Comparison of ENCODE assay signal across 33 cellular contexts in the genomic region with DNA sequence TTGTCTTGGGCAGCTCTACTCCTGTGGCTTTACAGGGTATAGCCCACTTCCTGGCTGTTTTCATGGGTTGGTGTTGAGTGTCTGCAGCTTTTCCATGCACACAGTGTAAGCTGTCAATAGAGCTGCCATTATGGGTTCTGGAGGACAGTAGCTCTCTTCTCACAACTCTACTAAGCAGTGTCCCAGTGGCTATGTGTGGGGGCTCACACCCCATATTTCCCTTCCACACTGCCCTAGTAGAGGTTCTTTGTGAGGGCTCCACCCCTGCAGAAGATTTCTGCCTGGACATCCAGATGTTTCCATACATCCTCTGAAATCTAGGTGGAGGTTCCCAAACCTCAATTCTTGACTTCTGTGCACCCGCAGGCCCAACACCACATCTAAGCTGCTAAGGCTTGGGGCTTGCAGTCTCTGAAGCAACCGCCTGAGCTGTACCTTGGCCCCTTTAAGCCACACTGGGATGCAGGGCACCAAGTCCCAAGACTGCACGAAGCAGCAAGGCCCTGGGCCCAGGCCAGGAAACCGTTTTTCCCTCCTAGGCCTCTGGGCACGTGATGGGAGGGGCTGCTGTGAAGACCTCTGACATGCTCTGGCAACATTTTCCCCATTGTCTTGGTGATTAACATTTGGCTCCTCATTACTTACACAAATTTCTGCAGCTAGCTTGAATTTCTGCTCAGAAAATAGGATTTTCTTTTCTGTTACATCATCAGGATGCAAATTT.
"Had no signal": no experiment of that assay in that cellular context is flagged by ENCODE, and none has a peak within 500 bp of the region (broad histone marks: within the 10 kb centered on the region; RNA-seq: fewer than 3 reads in every experiment).

No MANE protein-coding gene starts in this region.

- H3K27me3 Mint-ChIP-seq: memory B cell; naive thymus-derived CD4-positive, alpha-beta T cell; stimulated activated memory B cell treated with anti-CD40 and anti-IgM and Interleukin-4, amounts not matched to agents 10 μg/mL and 1 μg/mL and 100 μg/mL, for 72 hours; stimulated activated naive CD8-positive, alpha-beta T cell treated with anti-CD3 and anti-CD28 coated beads, Interleukin-15, amount 100 ng/mL, for 72 hours had no signal

- H3K4me3 ChIP-seq: left lung, lung, mucosa of descending colon, pancreas, prostate gland, sigmoid colon, smooth muscle cell, testis, thyroid gland, transverse colon, upper lobe of right lung had no signal

- H3K4me2 ChIP-seq: smooth muscle cell had no signal

- H3K27ac Mint-ChIP-seq: immature natural killer cell; memory B cell; naive thymus-derived CD4-positive, alpha-beta T cell; nephron; stimulated activated memory B cell treated with anti-CD40 and anti-IgM and Interleukin-4, amounts not matched to agents 10 μg/mL and 1 μg/mL and 100 μg/mL, for 72 hours; stimulated activated naive CD8-positive, alpha-beta T cell treated with anti-CD3 and anti-CD28 coated beads, Interleukin-15, amount 100 ng/mL, for 72 hours had no signal

- H3K27me3 ChIP-seq: left lung, pancreas, sigmoid colon, testis, thyroid gland, transverse colon, upper lobe of right lung had no signal

- ATAC-seq: left colon; left lung; mucosa of descending colon; naive thymus-derived CD4-positive, alpha-beta T cell; pancreas; right cardiac atrium; stimulated activated memory B cell treated with anti-CD40 and anti-IgM and Interleukin-4, amounts not matched to agents 10 μg/mL and 1 μg/mL and 100 μg/mL, for 72 hours; stimulated activated naive CD8-positive, alpha-beta T cell treated with anti-CD3 and anti-CD28 coated beads, Interleukin-15, amount 100 ng/mL, for 72 hours; upper lobe of right lung had no signal

- FAIRE-seq: islet of Langerhans, kidney, pancreas, urothelium cell line had no signal

- H3K27ac ChIP-seq: left lung, pancreas, prostate gland, sigmoid colon, testis, thyroid gland, transverse colon, upper lobe of right lung had no signal

- H3K4me1 ChIP-seq: testis, upper lobe of right lung had no signal

- H3K4me3 Mint-ChIP-seq: immature natural killer cell; memory B cell; naive thymus-derived CD4-positive, alpha-beta T cell; nephron; neural crest cell; stimulated activated memory B cell treated with anti-CD40 and anti-IgM and Interleukin-4, amounts not matched to agents 10 μg/mL and 1 μg/mL and 100 μg/mL, for 72 hours; stimulated activated naive CD8-positive, alpha-beta T cell treated with anti-CD3 and anti-CD28 coated beads, Interleukin-15, amount 100 ng/mL, for 72 hours had no signal

- H3K36me3 ChIP-seq: prostate gland had no signal

- H3K4me1 Mint-ChIP-seq: nephron, neural crest cell had no signal

- DNase-seq: hypothalamus; immature natural killer cell; kidney; left colon; left lung; midbrain; mucosa of descending colon; naive thymus-derived CD4-positive, alpha-beta T cell; nucleus accumbens; pancreas; posterior cingulate gyrus; retina; right cardiac atrium; sigmoid colon; stimulated activated CD4-positive, alpha-beta T cell treated with anti-CD3 and anti-CD28 coated beads, Interleukin-1b, Interleukin-23, amount 100 ng/mL, for 48 hours; stimulated activated CD4-positive, alpha-beta T cell treated with anti-CD3 and anti-CD28 coated beads, Interleukin-2, amount 100 ng/mL, for 48 hours; stimulated activated CD4-positive, alpha-beta T cell treated with anti-CD3 and anti-CD28 coated beads, Interleukin-4, amount 100 ng/mL, for 4 hours; stimulated activated CD8-positive, alpha-beta memory T cell treated with anti-CD3 and anti-CD28 coated beads, Interleukin-4, amount 100 ng/mL, for 48 hours; stimulated activated naive CD4-positive, alpha-beta T cell treated with Interleukin-2 at 50 U/mL for 16 hours; stimulated activated naive CD8-positive, alpha-beta T cell treated with anti-CD3 and anti-CD28 coated beads, Interleukin-15, amount 100 ng/mL, for 72 hours; testis; thyroid gland; transverse colon; upper lobe of right lung had no signal

- H3K9me3 ChIP-seq: pancreas, prostate gland, testis, thyroid gland, upper lobe of right lung had no signal
